Comparison of ENCODE assay signal across 9 cellular contexts in genomic region chr17:45143101-45143670, GRCh38. TPM values are rescaled to one million over a fixed set of nuclear protein-coding genes. Genes with fewer than 3 reads are reported as not detected.
DNase-seq lines count a peak whose midpoint lies in the region; ATAC-seq and TF ChIP-seq lines count a peak whose summit lies in the region.
"Had no signal": no experiment of that assay in that cellular context is flagged by ENCODE, and none has a peak within 500 bp of the region (broad histone marks: within the 10 kb centered on the region; RNA-seq: fewer than 3 reads in every experiment).

No MANE protein-coding gene starts in this region.

- H3K4me3 ChIP-seq in heart left ventricle = peak overlapping the region in 9 of 12 donors; percentile 47 to 65 (median 56)
- H3K4me3 ChIP-seq in esophagus (ENCODE audit: low read depth in 1 of 2, low read length in 2 of 2) = no peak overlapping the region
- no peak overlapping the region for H3K4me3 ChIP-seq in neuronal stem cell (ENCODE audit: low read length in 2 of 2)
- H3K4me3 ChIP-seq in aorta (ENCODE audit: low read length in 2 of 2) = no peak overlapping the region
- H3K4me3 ChIP-seq in MG63 = no peak overlapping the region

- no peak overlapping the region for H3K4ac ChIP-seq in neuronal stem cell (ENCODE audit: low read length)

- H3K27me3 ChIP-seq in heart left ventricle (no peaks in the 10 kb centered on the region), esophagus (ENCODE audit: control insufficient read depth in 1 of 2, insufficient read depth in 2 of 2, low read length in 2 of 2) (no peaks in the 10 kb centered on the region), neuronal stem cell (ENCODE audit: control insufficient read depth in 3 of 3, insufficient read depth in 3 of 3, low read depth in 1 of 3, low read length in 3 of 3) (no peaks in the 10 kb centered on the region), aorta (ENCODE audit: control insufficient read depth in 1 of 2, insufficient read depth in 2 of 2, low read length in 1 of 2) (no peaks in the 10 kb centered on the region), MG63 (no peaks in the 10 kb centered on the region)

- H3K14ac ChIP-seq in neuronal stem cell (ENCODE audit: low read length) = no peak overlapping the region

- TF ChIP-seq CTCF in heart left ventricle (IDR thresholded peaks at IDR 0.05) = no peak

- no peak overlapping the region for H4K8ac ChIP-seq in neuronal stem cell (ENCODE audit: low read depth, low read length)

- H2AK5ac ChIP-seq in neuronal stem cell (ENCODE audit: low read depth, low read length) = peak overlapping the region; percentile 1

- H3K9me3 ChIP-seq in heart left ventricle (no peaks in the 10 kb centered on the region), esophagus (ENCODE audit: control insufficient read depth in 2 of 2, insufficient read depth in 1 of 2, low read depth in 1 of 2, low read length in 1 of 2) (no peaks in the 10 kb centered on the region), neuronal stem cell (replicated peaks in 1 of 2; ENCODE audit: control insufficient read depth in 2 of 2, insufficient read depth in 1 of 2, low read depth in 1 of 2, low read length in 2 of 2) (no peaks in the 10 kb centered on the region), aorta (ENCODE audit: control insufficient read depth, low read length) (no peaks in the 10 kb centered on the region), MG63 (no peaks in the 10 kb centered on the region)

- H3K9ac ChIP-seq in neuronal stem cell (ENCODE audit: low read depth, low read length, poor library complexity) = peak overlapping the region; percentile 72

- intact Hi-C loops in heart left ventricle (cut with DNase I) (no loop called here), cardiac septum (cut with DNase I) (no loop called here), aorta (cut with DNase I) (loop anchor here in 1 of 2 donors (10.0 kb wide), 1 partner anchor 172 kb away; the partner anchor contains the start of gene MAP3K14)

- ATAC-seq in heart left ventricle (no peak), aorta (ENCODE audit: low FRiP score) (no peak), HG03045 (IDR thresholded peaks at IDR 0.05; ENCODE audit: unreplicated experiment) (no peak)

- H3K23ac ChIP-seq in neuronal stem cell (ENCODE audit: low read depth, low read length, poor library complexity) = no peak overlapping the region

- H2AFZ ChIP-seq in neuronal stem cell (ENCODE audit: low read length) = peak overlapping the region; percentile 77

- H2BK120ac ChIP-seq in neuronal stem cell (ENCODE audit: low read depth, low read length) = no peak overlapping the region

- H3K27ac ChIP-seq in heart left ventricle = peak overlapping the region; percentile 87 to 99 (median 92)
- H3K27ac ChIP-seq in esophagus (ENCODE audit: low read depth in 2 of 2, low read length in 1 of 2) = peak overlapping the region; percentile 88 to 91
- no peak overlapping the region for H3K27ac ChIP-seq in neuronal stem cell (replicated peaks; ENCODE audit: low read length)
- peak overlapping the region; percentile 41 to 90 for H3K27ac ChIP-seq in aorta (ENCODE audit: low read depth in 1 of 2, low read length in 2 of 2)

- no peak for TF ChIP-seq POLR2A in heart left ventricle (IDR thresholded peaks at IDR 0.05)

- WGBS in heart left ventricle, 4 donors = 70 to 79% (median 73%) methylated on average over 8 to 13 of the region's 13 CpGs
- 65 to 70% methylated on average over 13 of the region's 13 CpGs for WGBS in esophagus, 2 donors
- WGBS in neuronal stem cell (ENCODE audit: extremely low coverage in 2 of 2, insufficient read length in 2 of 2, insufficient replicate concordance in 1 of 2), 2 donors = no CpG with 5 or more reads among the region's 13 CpGs
- WGBS in aorta, 2 donors = 51 to 61% methylated on average over 13 of the region's 13 CpGs

- peak overlapping the region; percentile 88 for H3K18ac ChIP-seq in neuronal stem cell (ENCODE audit: low read length)

- H2BK15ac ChIP-seq in neuronal stem cell (ENCODE audit: low read length) = peak overlapping the region; percentile 5

- H3K36me3 ChIP-seq in heart left ventricle = peaks cover 0 to 6% (median 0%) of the 10 kb centered on the region in 9 donors
- no peaks in the 10 kb centered on the region for H3K36me3 ChIP-seq in esophagus (ENCODE audit: control insufficient read depth in 2 of 2, insufficient read depth in 2 of 2, low read length in 1 of 2)
- H3K36me3 ChIP-seq in neuronal stem cell (replicated peaks in 1 of 2; ENCODE audit: control insufficient read depth in 2 of 2, insufficient read depth in 2 of 2, low read length in 2 of 2) = no peaks in the 10 kb centered on the region
- no peaks in the 10 kb centered on the region for H3K36me3 ChIP-seq in aorta (ENCODE audit: control insufficient read depth in 1 of 2, insufficient read depth in 2 of 2, low read length in 1 of 2)
- H3K36me3 ChIP-seq in MG63 = no peaks in the 10 kb centered on the region

- peaks cover 0 to 42% (median 24%) of the 10 kb centered on the region in 12 donors for H3K4me1 ChIP-seq in heart left ventricle
- peaks cover 2 to 5% of the 10 kb centered on the region in 2 donors for H3K4me1 ChIP-seq in esophagus (ENCODE audit: control insufficient read depth in 2 of 2, insufficient read depth in 2 of 2, low read length in 1 of 2)
- H3K4me1 ChIP-seq in neuronal stem cell (ENCODE audit: control insufficient read depth in 2 of 2, insufficient read depth in 1 of 2, low read depth in 1 of 2, low read length in 2 of 2) = peaks cover 9 to 27% of the 10 kb centered on the region in 2 donors
- no peaks in the 10 kb centered on the region for H3K4me1 ChIP-seq in aorta (ENCODE audit: control insufficient read depth in 1 of 2, insufficient read depth in 2 of 2, low read length in 2 of 2)

- peak overlapping the region; percentile 86 for H4K91ac ChIP-seq in neuronal stem cell (ENCODE audit: low read depth, low read length, poor library complexity)

- peaks cover 1% of the 10 kb centered on the region for H3K79me1 ChIP-seq in neuronal stem cell (ENCODE audit: low read depth, low read length)

- DNase-seq in heart left ventricle (peak in 1 of 5 donors; percentile 38), cardiac septum (ENCODE audit: low spot score) (no peak), neuronal stem cell (ENCODE audit: low spot score) (no peak), aorta (peak; percentile 38 to 65), NCI-H748 (lab: John Stamatoyannopoulos, UW; ENCODE audit: unreplicated experiment) (no peak), MG63 (no peak)
- DNase-seq: NCI-H526 had no signal

- peak overlapping the region; percentile 67 for H2BK12ac ChIP-seq in neuronal stem cell (ENCODE audit: low read length)

- H2BK5ac ChIP-seq in neuronal stem cell (ENCODE audit: low read length) = no peak overlapping the region

- H3K4me2 ChIP-seq in neuronal stem cell (ENCODE audit: insufficient read depth, low read length, poor library complexity, severe bottlenecking) = no peak overlapping the region

RNA-seq across cellular contexts. Expression of gene HEXIM1, which starts 5.1 kb away (rescaled TPM):
- 10 to 100 TPM; 14.4 to 28.7 (median 22.5) TPM for total RNA-seq in heart left ventricle
- polyA plus RNA-seq in heart left ventricle = 10 to 100 TPM; 11.9 to 12.4 TPM
- 19.8 TPM for total RNA-seq in cardiac septum
- 10 to 100 TPM; 20.4 to 24.2 TPM for polyA plus RNA-seq in esophagus
- 21.6 TPM for polyA plus RNA-seq in neuronal stem cell (2013, experiment 1 of 2)
- 22.5 TPM for polyA plus RNA-seq in neuronal stem cell (2013, experiment 2 of 2)
- total RNA-seq in aorta = 10 to 100 TPM; 48.7 to 64.0 TPM
- 10 to 100 TPM; 40.8 to 62.6 TPM for polyA plus RNA-seq in aorta
- 20.3 and 20.8 TPM in 2 replicates for total RNA-seq in MG63 (2014; rRNA removed; shearing (Covaris generic); ENCODE audit: low replicate concordance)

RNA-seq across cellular contexts. Expression of gene ACBD4, which starts 7.7 kb away (rescaled TPM):
- total RNA-seq in heart left ventricle (1 to 10 TPM; 4.1 to 9.8 (median 6.3) TPM), cardiac septum (6.4 TPM), aorta (10 to 100 TPM; 16.1 to 23.4 TPM)
- polyA plus RNA-seq in heart left ventricle (1 to 10 TPM; 3.3 to 8.8 TPM), esophagus (1 to 10 TPM; 5.9 to 8.8 TPM), aorta (10 to 100 TPM; 68.6 to 69.7 TPM)
- polyA plus RNA-seq in neuronal stem cell (2013, experiment 1 of 2) = 7.8 TPM
- 8.0 TPM for polyA plus RNA-seq in neuronal stem cell (2013, experiment 2 of 2)
- total RNA-seq in MG63 (2014; rRNA removed; shearing (Covaris generic); ENCODE audit: low replicate concordance) = 2.7 and 5.0 TPM in 2 replicates

RNA-seq across cellular contexts. Expression of gene PLCD3, which starts 10.9 kb away (rescaled TPM):
- 100 to 1,000 TPM; 102 to 207 (median 123) TPM for total RNA-seq in heart left ventricle
- 100 to 1,000 TPM in 1 of 2 donors, 10 to 100 TPM in 1; 92.8 to 105 TPM for polyA plus RNA-seq in heart left ventricle
- total RNA-seq in cardiac septum = 87.6 TPM
- 10 to 100 TPM; 34.2 to 47.3 TPM for polyA plus RNA-seq in esophagus
- polyA plus RNA-seq in neuronal stem cell (2013, experiment 1 of 2) = 19.5 TPM
- polyA plus RNA-seq in neuronal stem cell (2013, experiment 2 of 2) = 17.6 TPM
- total RNA-seq in aorta = 10 to 100 TPM; 94.6 to 97.4 TPM
- polyA plus RNA-seq in aorta = 10 to 100 TPM; 22.8 to 93.8 TPM
- total RNA-seq in MG63 (2014; rRNA removed; shearing (Covaris generic); ENCODE audit: low replicate concordance) = 9.4 and 13.3 TPM in 2 replicates

RNA-seq across cellular contexts. Expression of gene HEXIM2, which starts 18.5 kb away (rescaled TPM):
- total RNA-seq in heart left ventricle (1 to 10 TPM; 3.9 to 7.5 (median 5.7) TPM), cardiac septum (3.3 TPM), aorta (1 to 10 TPM; 2.7 to 6.0 TPM)
- polyA plus RNA-seq in heart left ventricle (1 to 10 TPM; 3.4 to 6.4 TPM), esophagus (1 to 10 TPM; 3.7 to 4.5 TPM), aorta (1 to 10 TPM; 4.4 to 10.0 TPM)
- polyA plus RNA-seq in neuronal stem cell (2013, experiment 1 of 2) = 3.9 TPM
- polyA plus RNA-seq in neuronal stem cell (2013, experiment 2 of 2) = 3.7 TPM
- 20.6 and 34.3 TPM in 2 replicates for total RNA-seq in MG63 (2014; rRNA removed; shearing (Covaris generic); ENCODE audit: low replicate concordance)

Comparison
In these comparisons a context has a peak if more than half of its experiments do, and no peak if none do; other contexts are left out.
1. DNase-seq: peak in aorta (2 of 2); none in cardiac septum (single experiment), neuronal stem cell (single experiment), NCI-H748 (single experiment) and MG63 (single experiment).
2. H3K4me3 ChIP-seq: peak in heart left ventricle (9 of 12); none in esophagus (0 of 2), neuronal stem cell (0 of 2), aorta (0 of 2) and MG63 (single experiment).